ENCODE assay signal across 7 cellular contexts in the genomic region with DNA sequence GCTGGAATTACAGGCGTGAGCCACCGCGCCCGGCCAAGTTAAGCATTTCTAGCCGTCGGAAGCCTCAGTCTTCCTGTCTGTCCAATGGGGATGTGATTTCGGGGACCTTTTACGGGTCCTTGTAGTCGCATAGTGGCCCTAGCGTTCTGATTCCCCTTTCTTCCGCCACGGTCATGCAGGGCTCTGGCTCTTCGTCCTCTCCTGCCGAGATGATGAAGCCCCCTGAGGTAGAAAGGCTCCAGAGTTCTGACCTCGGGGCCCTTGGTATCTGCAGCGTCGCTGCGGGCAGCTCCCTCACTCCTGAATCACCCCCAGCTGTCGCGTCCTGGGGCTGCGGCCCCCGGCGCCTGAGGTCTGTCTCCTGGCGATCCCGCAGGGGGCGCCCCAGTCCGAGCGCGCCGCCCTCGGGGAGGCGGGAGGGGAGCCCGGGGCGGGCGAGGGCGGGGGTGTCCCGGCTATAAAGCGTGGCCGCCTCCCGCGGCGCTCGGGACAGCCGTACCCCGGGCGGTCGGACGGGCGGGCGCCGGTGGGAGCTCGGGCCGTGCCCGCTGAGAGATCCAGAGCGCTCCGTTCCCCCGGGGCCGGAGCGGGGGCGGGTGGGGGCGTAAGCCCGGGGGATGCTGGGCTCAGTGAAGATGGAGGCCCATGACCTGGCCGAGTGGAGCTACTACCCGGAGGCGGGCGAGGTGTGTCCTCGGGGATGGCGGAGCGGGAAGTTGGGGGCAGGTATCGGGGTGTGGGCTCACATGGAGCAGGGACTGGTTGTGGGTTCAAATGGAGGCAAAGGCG. TPM values are rescaled to one million over a fixed set of nuclear protein-coding genes. Genes with fewer than 3 reads are reported as not detected.
DNase-seq lines count a peak whose midpoint lies in the region; ATAC-seq and TF ChIP-seq lines count a peak whose summit lies in the region.

A gene (plus strand): TSS at position 487 of the 789 bp plus-strand sequence. CDS start 131 bp downstream, at position 618.

- peak within 1 kb of the TSS; percentile 92 for H3K4me3 ChIP-seq in coronary artery
- H3K4me3 ChIP-seq in lung: no peak within 1 kb of the TSS

- TF ChIP-seq CTCF in GM13977 (IDR thresholded peaks at IDR 0.05; ENCODE audit: extremely low read depth, insufficient read depth, missing control alignments) (peak; percentile 83), coronary artery (IDR thresholded peaks at IDR 0.05) (peak; percentile 41), lung (IDR thresholded peaks at IDR 0.05; ENCODE audit: control extremely low read depth, extremely low read depth) (peak; percentile 30)

- H3K27ac ChIP-seq in coronary artery (no peak within 1 kb of the TSS), lung (ENCODE audit: low read depth in 1 of 2, low read length in 1 of 2) (no peak within 1 kb of the TSS)

- peaks cover 0 to 3% of the 10 kb centered on the region in 2 donors for H3K36me3 ChIP-seq in lung (ENCODE audit: control insufficient read depth in 2 of 2, insufficient read depth in 2 of 2, low read length in 2 of 2)

- no peaks in the 10 kb centered on the region for H3K9me3 ChIP-seq in lung (ENCODE audit: control insufficient read depth in 2 of 2, insufficient read depth in 1 of 2, low read length in 1 of 2)

- in situ Hi-C loops in GM13977 (cut with MboI; ENCODE audit: low pct_unique_long_range_greater_than_20kb, low sequenced_read_pairs, unreplicated experiment): no loop called here

- H3K27me3 ChIP-seq in lung (ENCODE audit: control insufficient read depth, insufficient read depth): no peaks in the 10 kb centered on the region

- 2 to 3% methylated on average over 64 to 71 of the region's 71 CpGs for WGBS in lung, 2 donors

- ATAC-seq in lung (ENCODE audit: insufficient read depth, low FRiP score): peak; percentile 37
- ATAC-seq in HG02763 (IDR thresholded peaks at IDR 0.05; ENCODE audit: unreplicated experiment): no peak

- DNase-seq in GM13977 (ENCODE audit: low spot score) (peak; percentile 93), HuH-7.5 (ENCODE audit: low spot score) (peak; percentile 94), UCSD-AML1 (lab: John Stamatoyannopoulos, UW; ENCODE audit: unreplicated experiment) (peak; percentile 68), coronary artery (ENCODE audit: low spot score) (no peak), lung (ENCODE audit: low spot score) (no peak)
- DNase-seq in stimulated activated naive CD4-positive, alpha-beta T cell (lab: John Stamatoyannopoulos, UW): peak in 5 of 6 experiments; percentile 15 to 50 (median 35)

- H3K4me1 ChIP-seq in lung (ENCODE audit: control insufficient read depth in 2 of 2, insufficient read depth in 2 of 2, low read length in 2 of 2): peaks cover 0 to 1% of the 10 kb centered on the region in 2 donors

RNA-seq across cellular contexts. Expression of the gene that starts here (rescaled TPM):
- under 1 TPM; 0.43 to 0.49 TPM for total RNA-seq in lung
- under 1 TPM; 0.53 to 0.68 TPM for polyA plus RNA-seq in lung

Comparison
In these comparisons a context has a peak if more than half of its experiments do, and no peak if none do; other contexts are left out.
1. Peak in ATAC-seq in lung; RNA of the gene not detected or under 1 TPM.
2. DNase-seq: peak in GM13977 (single experiment), HuH-7.5 (single experiment), UCSD-AML1 (single experiment) and stimulated activated naive CD4-positive, alpha-beta T cell (5 of 6); none in coronary artery (single experiment) and lung (single experiment).
3. CTCF ChIP-seq: peak in every context shown above with its lines; median percentile 83 in GM13977; 41 in coronary artery; 30 in lung.